In genomic region chr11:75346912-75347647, GRCh38 we compare ENCODE assay signal across 10 cellular contexts. TPM values are rescaled to one million over a fixed set of nuclear protein-coding genes. Genes with fewer than 3 reads are reported as not detected.
DNase-seq lines count a peak whose midpoint lies in the region; ATAC-seq and TF ChIP-seq lines count a peak whose summit lies in the region.
"Had no signal": no experiment of that assay in that cellular context is flagged by ENCODE, and none has a peak within 500 bp of the region (broad histone marks: within the 10 kb centered on the region; RNA-seq: fewer than 3 reads in every experiment).

No MANE protein-coding gene starts in this region.

- no peak overlapping the region for H4K5ac ChIP-seq in mesendoderm (ENCODE audit: low read length)

- no peak overlapping the region for H2BK15ac ChIP-seq in mesendoderm (replicated peaks; ENCODE audit: low read depth)

- H3K18ac ChIP-seq in mesendoderm (ENCODE audit: low read length): no peak overlapping the region

- H3K4me3 Mint-ChIP-seq in stimulated activated naive CD8-positive, alpha-beta T cell treated with anti-CD3 and anti-CD28 coated beads, Interleukin-15, Interleukin-2, amounts not matched to agents 100 ng/mL and 50 ng/mL, for 24 hours: no peak overlapping the region

- H4K8ac ChIP-seq in mesendoderm (ENCODE audit: low read depth, low read length): no peak overlapping the region

- peak overlapping the region; percentile 54 for H2AK5ac ChIP-seq in mesendoderm (ENCODE audit: low read length)

- H3K4me2 ChIP-seq in mesendoderm (ENCODE audit: low read length): no peak overlapping the region

- H3K4me1 ChIP-seq in mesendoderm (ENCODE audit: control insufficient read depth, low read depth, low read length): peaks cover 45% of the 10 kb centered on the region

- peaks cover 91% of the 10 kb centered on the region for H3K4me1 Mint-ChIP-seq in stimulated activated naive CD8-positive, alpha-beta T cell treated with anti-CD3 and anti-CD28 coated beads, Interleukin-15, Interleukin-2, amounts not matched to agents 100 ng/mL and 50 ng/mL, for 24 hours (ENCODE audit: low read depth)

- peaks cover 80% of the 10 kb centered on the region for H3K79me2 ChIP-seq in mesendoderm (ENCODE audit: control insufficient read depth, insufficient read depth, low read length)

- no peak for DNase-seq in stimulated activated naive CD8-positive, alpha-beta T cell treated with anti-CD3 and anti-CD28 coated beads, Interleukin-15, Interleukin-2, amounts not matched to agents 100 U/mL and 50 U/mL, for 24 hours
- peak; percentile 59 for DNase-seq in choroid plexus epithelial cell (ENCODE audit: low read depth)
- DNase-seq in mesendoderm: no peak
- DNase-seq in stimulated activated CD4-positive, alpha-beta T cell treated with anti-CD3 and anti-CD28 coated beads, Interleukin-4, amount 100 ng/mL, for 4 hours: no peak
- DNase-seq in islet precursor cell: no peak
- DNase-seq in putamen (ENCODE audit: low spot score): no peak
- no peak for DNase-seq in middle frontal gyrus (ENCODE audit: extremely low spot score, low spot score)
- DNase-seq: activated CD4-positive, CD25-positive, alpha-beta regulatory T cell; foreskin melanocyte had no signal

- TF ChIP-seq CTCF in choroid plexus epithelial cell (conservative IDR thresholded peaks at IDR 0.05; ENCODE audit: low read depth, low read length): no peak

- ATAC-seq in stimulated activated naive CD8-positive, alpha-beta T cell treated with anti-CD3 and anti-CD28 coated beads, Interleukin-15, Interleukin-2, amounts not matched to agents 100 U/mL and 50 U/mL, for 24 hours: no peak

- peaks cover 44% of the 10 kb centered on the region for H3K79me1 ChIP-seq in mesendoderm (ENCODE audit: low read length)

- H3K9me3 Mint-ChIP-seq in stimulated activated naive CD8-positive, alpha-beta T cell treated with anti-CD3 and anti-CD28 coated beads, Interleukin-15, Interleukin-2, amounts not matched to agents 100 ng/mL and 50 ng/mL, for 24 hours: no peaks in the 10 kb centered on the region

- H3K4me3 ChIP-seq in choroid plexus epithelial cell (ENCODE audit: low read depth, low read length) (no peak overlapping the region), mesendoderm (ENCODE audit: low read length) (no peak overlapping the region)

- peak overlapping the region; percentile 74 for H3K27ac Mint-ChIP-seq in stimulated activated naive CD8-positive, alpha-beta T cell treated with anti-CD3 and anti-CD28 coated beads, Interleukin-15, Interleukin-2, amounts not matched to agents 100 ng/mL and 50 ng/mL, for 24 hours

- H3K27me3 Mint-ChIP-seq in stimulated activated naive CD8-positive, alpha-beta T cell treated with anti-CD3 and anti-CD28 coated beads, Interleukin-15, Interleukin-2, amounts not matched to agents 100 ng/mL and 50 ng/mL, for 24 hours: no peaks in the 10 kb centered on the region

- no peak overlapping the region for H2BK120ac ChIP-seq in mesendoderm (ENCODE audit: low read depth, low read length)

- no CpG with 5 or more reads among the region's 11 CpGs for WGBS in mesendoderm (ENCODE audit: extremely low coverage, insufficient coverage, low lambda C conversion rate)

- no peaks in the 10 kb centered on the region for H3K27me3 ChIP-seq in mesendoderm (ENCODE audit: insufficient read depth, low read length, poor library complexity)

- no peak overlapping the region for H3K27ac ChIP-seq in mesendoderm (ENCODE audit: low read depth, low read length)

- H3K36me3 Mint-ChIP-seq in stimulated activated naive CD8-positive, alpha-beta T cell treated with anti-CD3 and anti-CD28 coated beads, Interleukin-15, Interleukin-2, amounts not matched to agents 100 ng/mL and 50 ng/mL, for 24 hours (ENCODE audit: low read depth): no peaks in the 10 kb centered on the region

- peak overlapping the region; percentile 19 for H3K9ac ChIP-seq in mesendoderm (ENCODE audit: low read length)

- peak overlapping the region; percentile 81 for H3K23ac ChIP-seq in mesendoderm (ENCODE audit: low read length)

- H3K56ac ChIP-seq in mesendoderm (ENCODE audit: low read length): peak overlapping the region; percentile 54

- H3K4ac ChIP-seq in mesendoderm (ENCODE audit: low read depth, low read length): no peak overlapping the region

- H3K36me3 ChIP-seq in mesendoderm (ENCODE audit: control insufficient read depth, insufficient read depth, low read length): no peaks in the 10 kb centered on the region

- no peak overlapping the region for H2BK5ac ChIP-seq in mesendoderm (ENCODE audit: low read length)

RNA-seq across cellular contexts. Expression of gene ARRB1, which starts 4.4 kb away (rescaled TPM):
- 42.6 TPM for polyA plus RNA-seq in mesendoderm (2013, experiment 1 of 2)
- polyA plus RNA-seq in mesendoderm (2013, experiment 2 of 2): 43.2 TPM

RNA-seq across cellular contexts. Expression of gene RPS3, which starts 52.2 kb away (rescaled TPM):
- polyA plus RNA-seq in mesendoderm (2013, experiment 1 of 2): 6,635 TPM
- 6,755 TPM for polyA plus RNA-seq in mesendoderm (2013, experiment 2 of 2)
